8 cellular contexts compared by ENCODE assay signal in genomic region chr1:16206547-16207317, GRCh38. TPM values are rescaled to one million over a fixed set of nuclear protein-coding genes. Genes with fewer than 3 reads are reported as not detected.
DNase-seq lines count a peak whose midpoint lies in the region; ATAC-seq and TF ChIP-seq lines count a peak whose summit lies in the region.

No MANE protein-coding gene starts in this region.

- H3K27me3 Mint-ChIP-seq in glutamatergic neuron (ENCODE audit: unreplicated experiment), result peaks cover 5% of the 10 kb centered on the region

- H3K79me2 ChIP-seq in osteoblast (ENCODE audit: insufficient read depth, low read length), result no peaks in the 10 kb centered on the region

- H3K9me3 Mint-ChIP-seq in glutamatergic neuron (ENCODE audit: unreplicated experiment), result peaks cover 5% of the 10 kb centered on the region

- POLR2A ChIA-PET in HEK293T (lab: Yijun Ruan, JAX), result interaction anchor here (1.0 to 1.4 kb wide), 5 partner anchors 9 to 37 kb away, joined by 3 to 6 read pairs (median 3); no protein-coding TSS in a partner anchor

- H3K9me3 ChIP-seq in SJSA1 (replicated peaks) (no peaks in the 10 kb centered on the region), osteoblast (ENCODE audit: low read depth, low read length) (no peaks in the 10 kb centered on the region), thoracic aorta (no peaks in the 10 kb centered on the region)

- H3K4me2 ChIP-seq in osteoblast (ENCODE audit: insufficient read depth, low read length), result peak overlapping the region; percentile 85

- H3K27me3 ChIP-seq in SJSA1 (replicated peaks) (no peaks in the 10 kb centered on the region), osteoblast (ENCODE audit: insufficient read depth, low read length) (no peaks in the 10 kb centered on the region), thoracic aorta (replicated peaks; ENCODE audit: insufficient read depth) (no peaks in the 10 kb centered on the region)

- ATAC-seq in thoracic aorta (ENCODE audit: insufficient number of reproducible peaks, low FRiP score, low read depth), result peak; percentile 83

- H3K4me1 Mint-ChIP-seq in glutamatergic neuron (ENCODE audit: low read depth, unreplicated experiment), result peaks cover 2% of the 10 kb centered on the region

- peak overlapping the region; percentile 41 for H3K4me3 ChIP-seq in SJSA1
- peak overlapping the region; percentile 72 for H3K4me3 ChIP-seq in osteoblast (ENCODE audit: insufficient read depth, low read length)
- H3K4me3 ChIP-seq in thoracic aorta, result peak overlapping the region; percentile 73

- H4K20me1 ChIP-seq in osteoblast (ENCODE audit: insufficient read depth, low read length), result no peaks in the 10 kb centered on the region

- TF ChIP-seq CTCF in glutamatergic neuron (IDR thresholded peaks at IDR 0.05; ENCODE audit: partially characterized antibody, unreplicated experiment) (no peak), osteoblast (IDR thresholded peaks at IDR 0.05; ENCODE audit: extremely low read depth, low read depth, low read length) (no peak), thoracic aorta (IDR thresholded peaks at IDR 0.05) (no peak)

- H3K4me3 Mint-ChIP-seq in glutamatergic neuron (ENCODE audit: unreplicated experiment), result peak overlapping the region; percentile 83

- CTCF ChIA-PET in HEK293T (lab: Yijun Ruan, JAX), result interaction anchor here (1.1 kb wide), 1 partner anchor 41 kb away, joined by 7 read pairs; no protein-coding TSS in a partner anchor

- peak overlapping the region; percentile 86 for H2AFZ ChIP-seq in osteoblast (ENCODE audit: low read length)

- H3K27ac ChIP-seq in SJSA1, result peak overlapping the region; percentile 70
- peak overlapping the region; percentile 74 for H3K27ac ChIP-seq in osteoblast (ENCODE audit: low read depth, low read length)
- H3K27ac ChIP-seq in thoracic aorta, result peak overlapping the region; percentile 88 to 89

- H3K36me3 Mint-ChIP-seq in glutamatergic neuron (ENCODE audit: unreplicated experiment), result no peaks in the 10 kb centered on the region

- H3K36me3 ChIP-seq in SJSA1 (no peaks in the 10 kb centered on the region; the same call in 1 of the 2 replicates), osteoblast (ENCODE audit: insufficient read depth, low read length) (no peaks in the 10 kb centered on the region), thoracic aorta (no peaks in the 10 kb centered on the region)

- peak overlapping the region; percentile 28 for H3K27ac Mint-ChIP-seq in glutamatergic neuron (ENCODE audit: unreplicated experiment)

- peak; percentile 97 for DNase-seq in GDM1 (lab: John Stamatoyannopoulos, UW)
- DNase-seq in HEK293T (ENCODE audit: extremely low spot score), result peak; percentile 98
- peak; percentile 96 for DNase-seq in NAMALWA (ENCODE audit: low spot score)
- DNase-seq in SJSA1 (ENCODE audit: low read depth in 1 of 2, low spot score in 2 of 2), result peak; percentile 88 to 99
- DNase-seq in activated naive CD4-positive, alpha-beta T cell treated with anti-CD3 and anti-CD28 coated beads, Interleukin-2, amount 50 U/mL, for 16 hours, result peak; percentile 95
- peak; percentile 97 for DNase-seq in glutamatergic neuron
- DNase-seq in osteoblast (ENCODE audit: insufficient read length, low spot score, missing footprints), result peak; percentile 99
- peak; percentile 91 for DNase-seq in thoracic aorta (ENCODE audit: low spot score)

- peaks cover 18% of the 10 kb centered on the region for H3K4me1 ChIP-seq in SJSA1 (replicated peaks)
- H3K4me1 ChIP-seq in osteoblast (ENCODE audit: insufficient read depth, low read length), result peaks cover 8% of the 10 kb centered on the region
- H3K4me1 ChIP-seq in thoracic aorta (ENCODE audit: control insufficient read depth in 1 of 2, low read depth in 2 of 2), result peaks cover 10 to 22% of the 10 kb centered on the region in 2 donors

TF ChIP-seq in HEK293T, 16 proteins besides CTCF, POLR2A, EP300 and RAD21:
- TF ChIP-seq ZNF384 (IDR thresholded peaks at IDR 0.05) (no peak), FOXA1 (IDR thresholded peaks at IDR 0.05) (no peak)

RNA-seq across cellular contexts. Expression of gene ARHGEF19, which starts 5.7 kb away (rescaled TPM):
- total RNA-seq in SJSA1 (2014; rRNA removed; shearing (Covaris generic)), result 3.8 and 10.7 TPM in 2 replicates
- total RNA-seq in glutamatergic neuron (ENCODE audit: unreplicated experiment), result 3.4 TPM
- 5.9 and 6.5 TPM in 2 replicates for total RNA-seq in osteoblast
- 1 to 10 TPM; 8.1 to 8.5 TPM for total RNA-seq in thoracic aorta

RNA-seq across cellular contexts. Expression of gene CPLANE2, which starts 30.3 kb away (rescaled TPM):
- 2.2 and 14.8 TPM in 2 replicates for total RNA-seq in SJSA1 (2014; rRNA removed; shearing (Covaris generic))
- total RNA-seq in glutamatergic neuron (ENCODE audit: unreplicated experiment) (3.5 TPM), osteoblast (9.4 and 14.1 TPM in 2 replicates), thoracic aorta (10 to 100 TPM in 1 of 2 donors, 1 to 10 TPM in 1; 9.3 to 14.6 TPM)

RNA-seq across cellular contexts. Expression of gene EPHA2, which starts 50.9 kb away (rescaled TPM):
- total RNA-seq in SJSA1 (2014; rRNA removed; shearing (Covaris generic)), result 44.0 and 51.0 TPM in 2 replicates
- 0.29 TPM for total RNA-seq in glutamatergic neuron (ENCODE audit: unreplicated experiment)
- 13.3 and 21.0 TPM in 2 replicates for total RNA-seq in osteoblast
- total RNA-seq in thoracic aorta, result 10 to 100 TPM; 20.3 to 32.9 TPM

Comparison
In these comparisons a context has a peak if more than half of its experiments do, and no peak if none do; other contexts are left out.
1. Peak in every context shown above with its lines: DNase-seq, ATAC-seq, H3K4me3 ChIP-seq and H3K27ac ChIP-seq.
2. RNA of gene EPHA2, which starts 50.9 kb away (total RNA-seq): 44.0 to 51.0 TPM in SJSA1, 20.3 to 32.9 TPM in thoracic aorta and 13.3 to 21.0 TPM in osteoblast; 0.29 TPM in glutamatergic neuron (single experiment); every median in the first group is over 10 times any median in the second.